8 cellular contexts compared by ENCODE assay signal in genomic region chrX:45769919-45770582, GRCh38.
A peak's percentile ranks its signal among the peaks of the same experiment; 100 is the strongest.
DNase-seq lines count a peak whose midpoint lies in the region; ATAC-seq, FAIRE-seq and TF ChIP-seq lines count a peak whose summit lies in the region.

No MANE protein-coding gene starts in this region.

- DNase-seq in Ammon's horn (ENCODE audit: low spot score) (peak; percentile 58), SIG-M5 treated with dmso at 0.1 percent for 504 hours (lab: John Stamatoyannopoulos, UW; ENCODE audit: unreplicated experiment) (peak; percentile 91), lower leg skin (ENCODE audit: low spot score in 2 of 2) (peak; percentile 63 to 93), D721Med (ENCODE audit: insufficient read length, low spot score) (no peak)
- peak; percentile 19 for DNase-seq in central memory CD4-positive, alpha-beta T cell
- DNase-seq in stimulated activated naive CD8-positive, alpha-beta T cell treated with anti-CD3 and anti-CD28 coated beads, Interleukin-15, Interleukin-2, amounts not matched to agents 100 U/mL and 50 U/mL, for 24 hours: peak; percentile 62

- no peak overlapping the region for H3K4me3 ChIP-seq in lower leg skin (ENCODE audit: low read depth, poor library complexity, severe bottlenecking)

- no peak for TF ChIP-seq POLR2A in lower leg skin (IDR thresholded peaks at IDR 0.05)

- WGBS in lower leg skin, 2 donors: 0 to 36% methylated on average over 4 to 13 of the region's 13 CpGs

- peak; percentile 82 for ATAC-seq in GM18873 (IDR thresholded peaks at IDR 0.05; ENCODE audit: low FRiP score, unreplicated experiment)
- peak; percentile 81 for ATAC-seq in HG03045 (IDR thresholded peaks at IDR 0.05; ENCODE audit: unreplicated experiment)
- peak; percentile 72 for ATAC-seq in stimulated activated naive CD8-positive, alpha-beta T cell treated with anti-CD3 and anti-CD28 coated beads, Interleukin-15, Interleukin-2, amounts not matched to agents 100 U/mL and 50 U/mL, for 24 hours

- intact Hi-C loops in lower leg skin (cut with DNase I; ENCODE audit: low total_unique reads): no loop called here

- TF ChIP-seq CTCF in lower leg skin (IDR thresholded peaks at IDR 0.05) (no peak), D721Med (IDR thresholded peaks at IDR 0.05; ENCODE audit: insufficient read depth, missing control alignments) (no peak)

- FAIRE-seq in D721Med (lab: Jason Lieb, UNC): no peak
